Comparison of ENCODE assay signal across 1 cellular context in genomic region chr5:129820-130219, GRCh38.
TF ChIP-seq lines count a peak whose summit lies in the region.

No MANE protein-coding gene starts in this region.

TF ChIP-seq in GM23338, 12 proteins besides CTCF, POLR2A, EP300 and RAD21:
- TF ChIP-seq REST (IDR thresholded peaks at IDR 0.05; ENCODE audit: unreplicated experiment) (no peak), CREB1 (CRISPR knock-in tag; IDR thresholded peaks at IDR 0.05; ENCODE audit: low read depth) (no peak), STAT1 (IDR thresholded peaks at IDR 0.05; ENCODE audit: unreplicated experiment) (no peak), NANOG (IDR thresholded peaks at IDR 0.05; ENCODE audit: borderline replicate concordance) (no peak), JUNB (IDR thresholded peaks at IDR 0.05; ENCODE audit: unreplicated experiment) (no peak), ZNF331 (CRISPR knock-in tag; IDR thresholded peaks at IDR 0.05; ENCODE audit: low read depth) (no peak), POLR2AphosphoS5 (IDR thresholded peaks at IDR 0.05; ENCODE audit: low read depth) (no peak), EZH2 (IDR thresholded peaks at IDR 0.05; ENCODE audit: low read depth, unreplicated experiment) (no peak), ZNF114 (CRISPR knock-in tag; IDR thresholded peaks at IDR 0.05) (no peak), EZH2phosphoT487 (IDR thresholded peaks at IDR 0.05; ENCODE audit: unreplicated experiment) (no peak), ETS1 (IDR thresholded peaks at IDR 0.05) (no peak), ZNF462 (CRISPR knock-in tag; IDR thresholded peaks at IDR 0.05) (no peak)
